18 cellular contexts compared by ENCODE assay signal in the genomic region with DNA sequence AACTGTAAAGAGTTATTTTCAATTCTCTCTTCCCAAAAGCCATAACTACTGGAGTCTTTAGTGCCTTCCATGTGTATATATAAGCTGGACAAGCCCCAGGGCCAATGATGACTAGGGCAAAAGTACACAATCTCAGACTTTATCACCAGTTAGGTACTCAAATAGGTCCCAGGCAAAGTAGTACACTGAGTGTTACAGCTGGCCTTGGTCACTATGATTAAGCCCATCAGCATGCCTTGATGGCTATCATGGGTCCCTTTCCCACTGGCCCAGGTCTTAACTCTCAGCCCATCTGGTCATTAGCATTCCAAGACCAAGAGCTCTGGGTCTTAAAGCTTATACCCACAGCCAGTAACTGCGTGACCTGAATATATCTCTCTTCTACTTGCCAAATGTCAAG.
DNase-seq lines count a peak whose midpoint lies in the region; ATAC-seq, FAIRE-seq and TF ChIP-seq lines count a peak whose summit lies in the region.
"Had no signal": no experiment of that assay in that cellular context is flagged by ENCODE, and none has a peak within 500 bp of the region (broad histone marks: within the 10 kb centered on the region; RNA-seq: fewer than 3 reads in every experiment).

No MANE protein-coding gene starts in this region.

- DNase-seq in mammary epithelial cell (peak; percentile 20), MCF 10A (ENCODE audit: unreplicated experiment) (no peak), astrocyte (ENCODE audit: low read depth) (peak; percentile 86), iris pigment epithelial cell (ENCODE audit: low read depth) (peak; percentile 55), transverse colon (peak; percentile 32)
- no peak for DNase-seq in activated CD4-positive, alpha-beta T cell treated with anti-CD3 and anti-CD28 coated beads, Interleukin-2, amount 10 ng/mL, durations not matched to agents 7 days and 5 days
- no peak for DNase-seq in stimulated activated CD4-positive, alpha-beta T cell treated with anti-CD3 and anti-CD28 coated beads, Interleukin-12 subunit alpha, Interleukin-12 subunit beta, amount 100 ng/mL, for 4 hours
- DNase-seq: activated CD8-positive, alpha-beta memory T cell treated with anti-CD3 and anti-CD28 coated beads for 24 hours; activated gamma-delta T cell treated with Interleukin-2 at 50 U/mL for 16 hours; hippocampal formation; lower lobe of right lung; NCI-H1436 treated with DMSO at 0.1 percent for 48 hours; NCI-H510A treated with DMSO at 0.1 percent for 48 hours; pancreas had no signal

- no peak for FAIRE-seq in astrocyte (lab: Jason Lieb, UNC)
- FAIRE-seq: A204.1, pancreas had no signal

- H3K36me3 Mint-ChIP-seq in MCF 10A (ENCODE audit: insufficient read depth, unreplicated experiment) = no peaks in the 10 kb centered on the region
- peaks cover 6% of the 10 kb centered on the region for H3K36me3 Mint-ChIP-seq in astrocyte (ENCODE audit: low read depth, unreplicated experiment)
- H3K36me3 Mint-ChIP-seq in activated CD4-positive, alpha-beta T cell treated with anti-CD3 and anti-CD28 coated beads, Interleukin-2, amount 10 ng/mL, durations not matched to agents 7 days and 5 days (ENCODE audit: low read depth) = no peaks in the 10 kb centered on the region

- H3K27ac Mint-ChIP-seq in MCF 10A (ENCODE audit: low read depth, unreplicated experiment) (no peak overlapping the region), astrocyte (ENCODE audit: unreplicated experiment) (peak overlapping the region; percentile 73)
- H3K27ac Mint-ChIP-seq in activated CD4-positive, alpha-beta T cell treated with anti-CD3 and anti-CD28 coated beads, Interleukin-2, amount 10 ng/mL, durations not matched to agents 7 days and 5 days = no peak overlapping the region

- H3K4me3 ChIP-seq in mammary epithelial cell (replicated peaks in 1 of 3; ENCODE audit: insufficient read depth in 1 of 3, low read depth in 2 of 3, low read length in 3 of 3) (no peak overlapping the region), astrocyte (ENCODE audit: insufficient read depth, low read depth, low read length) (no peak overlapping the region), transverse colon (no peak overlapping the region)
- H3K4me3 ChIP-seq: lower lobe of right lung, pancreas, suprapubic skin had no signal

- H3K9me3 ChIP-seq in mammary epithelial cell (replicated peaks; ENCODE audit: insufficient read depth, low read length) = no peaks in the 10 kb centered on the region
- no peaks in the 10 kb centered on the region for H3K9me3 ChIP-seq in astrocyte (ENCODE audit: insufficient read depth, low read depth, low read length)
- no peaks in the 10 kb centered on the region for H3K9me3 ChIP-seq in transverse colon
- H3K9me3 ChIP-seq: lower lobe of right lung, pancreas, suprapubic skin had no signal

- TF ChIP-seq CTCF in mammary epithelial cell (conservative IDR thresholded peaks at IDR 0.05 in 1 of 2, IDR thresholded peaks at IDR 0.05 in 1 of 2; ENCODE audit: extremely low read depth in 1 of 2, insufficient read depth in 1 of 2, low read depth in 1 of 2, low read length in 2 of 2) (no peak), MCF 10A (IDR thresholded peaks at IDR 0.05; ENCODE audit: unreplicated experiment) (no peak), astrocyte (IDR thresholded peaks at IDR 0.05; ENCODE audit: insufficient read depth, low read depth, low read length) (no peak), transverse colon (IDR thresholded peaks at IDR 0.05) (no peak)

- TF ChIP-seq EP300 in transverse colon (IDR thresholded peaks at IDR 0.05; ENCODE audit: low read depth) = no peak

- no TSS peak for BruUV-seq in mammary epithelial cell (replicated peaks; lab: Mats Ljungman, UMichigan)
- BruUV-seq in MCF 10A (replicated peaks; lab: Mats Ljungman, UMichigan) = no TSS peak

- H3K4me1 ChIP-seq in mammary epithelial cell (ENCODE audit: insufficient read depth, low read length) (peaks cover 11% of the 10 kb centered on the region), astrocyte (ENCODE audit: insufficient read depth, low read length) (peaks cover 21% of the 10 kb centered on the region), transverse colon (peaks cover 6 to 31% (median 21%) of the 10 kb centered on the region in 4 donors)
- H3K4me1 ChIP-seq: lower lobe of right lung, pancreas had no signal

- peaks cover 6% of the 10 kb centered on the region for H3K4me1 Mint-ChIP-seq in MCF 10A (ENCODE audit: insufficient read depth, unreplicated experiment)
- peaks cover 34% of the 10 kb centered on the region for H3K4me1 Mint-ChIP-seq in astrocyte (ENCODE audit: low read depth, unreplicated experiment)
- H3K4me1 Mint-ChIP-seq in activated CD4-positive, alpha-beta T cell treated with anti-CD3 and anti-CD28 coated beads, Interleukin-2, amount 10 ng/mL, durations not matched to agents 7 days and 5 days = peaks cover 3% of the 10 kb centered on the region

- H3K27me3 ChIP-seq in mammary epithelial cell (ENCODE audit: insufficient read depth, low read length) = no peaks in the 10 kb centered on the region
- H3K27me3 ChIP-seq in astrocyte (ENCODE audit: insufficient read depth, low read length) = no peaks in the 10 kb centered on the region
- no peaks in the 10 kb centered on the region for H3K27me3 ChIP-seq in transverse colon
- H3K27me3 ChIP-seq: pancreas, suprapubic skin had no signal

- intact Hi-C loops in mammary epithelial cell (cut with micrococcal nuclease) = no loop called here
- intact Hi-C loops in MCF 10A (cut with micrococcal nuclease) = no loop called here
- intact Hi-C loops in transverse colon (cut with DNase I; ENCODE audit: low total_unique reads) = no loop called here

- H3K9me3 Mint-ChIP-seq in MCF 10A (ENCODE audit: unreplicated experiment) = no peaks in the 10 kb centered on the region
- H3K9me3 Mint-ChIP-seq in astrocyte (ENCODE audit: unreplicated experiment) = peaks cover 2% of the 10 kb centered on the region
- no peaks in the 10 kb centered on the region for H3K9me3 Mint-ChIP-seq in activated CD4-positive, alpha-beta T cell treated with anti-CD3 and anti-CD28 coated beads, Interleukin-2, amount 10 ng/mL, durations not matched to agents 7 days and 5 days

- 93% methylated on average over 1 of the region's 1 CpG for WGBS in mammary epithelial cell (ENCODE audit: low coverage, missing lambda C conversion rate)
- WGBS in transverse colon (ENCODE audit: low coverage in 1 of 2), 2 donors = 83 to 96% methylated on average over 1 of the region's 1 CpG

- CTCF ChIA-PET in mammary epithelial cell (lab: Charles Lee; ENCODE audit: low non-redundant PET) (no interaction called here), MCF 10A (lab: Yijun Ruan, JAX) (interaction anchor here (0.9 to 7.4 kb wide), 5 partner anchors 12 to 156 kb away, joined by 5 to 228 read pairs (median 7); no protein-coding TSS in a partner anchor)
- CTCF ChIA-PET in activated CD4-positive, alpha-beta T cell treated with anti-CD3 and anti-CD28 coated beads, Interleukin-2, amount 10 ng/mL, durations not matched to agents 7 days and 5 days (lab: Charles Lee) = interaction anchor here (0.7 to 1.2 kb wide), 2 partner anchors 23 to 157 kb away, joined by 3 read pairs; no protein-coding TSS in a partner anchor

- dilution Hi-C loops in mammary epithelial cell (cut with HindIII; ENCODE audit: low sequenced_read_pairs) = loop anchor here (5.0 kb wide), 1 partner anchor 61 kb away; no protein-coding TSS in a partner anchor

- H3K36me3 ChIP-seq in mammary epithelial cell (ENCODE audit: insufficient read depth, low read length) (no peaks in the 10 kb centered on the region), astrocyte (ENCODE audit: insufficient read depth, low read length) (peaks cover 2% of the 10 kb centered on the region), transverse colon (no peaks in the 10 kb centered on the region)
- H3K36me3 ChIP-seq: lower lobe of right lung, pancreas, suprapubic skin had no signal

- H2AFZ ChIP-seq in mammary epithelial cell (ENCODE audit: low read depth, low read length) (no peak overlapping the region), astrocyte (ENCODE audit: low read depth, low read length) (no peak overlapping the region)

- H3K9ac ChIP-seq in mammary epithelial cell (ENCODE audit: insufficient read depth, low read length) = no peak overlapping the region
- peak overlapping the region; percentile 33 for H3K9ac ChIP-seq in astrocyte (ENCODE audit: low read length)

- in situ Hi-C loops in mammary epithelial cell (cut with MboI; ENCODE audit: low sequenced_read_pairs in 2 of 2) = loop anchor here in 1 of 2 donors (5.0 to 25.0 kb wide), 3 partner anchors 54 to 296 kb away; a partner anchor contains a TSS
- in situ Hi-C loops in transverse colon (cut with MboI; ENCODE audit: low pct_ligation_motif_present in 1 of 4, low pct_unique_long_range_greater_than_20kb in 1 of 4, low sequenced_read_pairs in 3 of 4) = loop anchor here in 1 of 4 donors (10.0 kb wide), 1 partner anchor 94 kb away; no protein-coding TSS in a partner anchor

- H3K4me3 Mint-ChIP-seq in MCF 10A (ENCODE audit: unreplicated experiment) (no peak overlapping the region), astrocyte (ENCODE audit: unreplicated experiment) (no peak overlapping the region)
- H3K4me3 Mint-ChIP-seq in activated CD4-positive, alpha-beta T cell treated with anti-CD3 and anti-CD28 coated beads, Interleukin-2, amount 10 ng/mL, durations not matched to agents 7 days and 5 days = no peak overlapping the region

- ATAC-seq in HG02588 (IDR thresholded peaks at IDR 0.05; ENCODE audit: unreplicated experiment) = no peak
- ATAC-seq: lower lobe of right lung, pancreas had no signal

- H3K27ac ChIP-seq in mammary epithelial cell (ENCODE audit: insufficient read depth, low read depth, low read length) = no peak overlapping the region
- H3K27ac ChIP-seq in astrocyte (ENCODE audit: low read depth, low read length) = peak overlapping the region; percentile 62
- peak overlapping the region; percentile 72 to 79 (median 74) for H3K27ac ChIP-seq in transverse colon
- H3K27ac ChIP-seq: lower lobe of right lung, pancreas, RWPE1, suprapubic skin had no signal

- no peak for TF ChIP-seq POLR2A in transverse colon (IDR thresholded peaks at IDR 0.05)

- H3K4me2 ChIP-seq in mammary epithelial cell (ENCODE audit: insufficient read depth, low read depth, low read length) (no peak overlapping the region), astrocyte (ENCODE audit: low read length) (peak overlapping the region; percentile 19)

- H3K27me3 Mint-ChIP-seq in MCF 10A (ENCODE audit: insufficient read depth, unreplicated experiment) (no peaks in the 10 kb centered on the region), astrocyte (ENCODE audit: low read depth, unreplicated experiment) (no peaks in the 10 kb centered on the region)
- H3K27me3 Mint-ChIP-seq in activated CD4-positive, alpha-beta T cell treated with anti-CD3 and anti-CD28 coated beads, Interleukin-2, amount 10 ng/mL, durations not matched to agents 7 days and 5 days = peaks cover 23% of the 10 kb centered on the region

- POLR2A ChIA-PET in MCF 10A (lab: Yijun Ruan, JAX) = interaction anchor here (0.9 to 1.3 kb wide), 2 partner anchors 10 to 44 kb away, joined by 3 to 5 read pairs; no protein-coding TSS in a partner anchor
- POLR2A ChIA-PET in activated CD4-positive, alpha-beta T cell treated with anti-CD3 and anti-CD28 coated beads, Interleukin-2, amount 10 ng/mL, durations not matched to agents 7 days and 5 days (lab: Charles Lee) = no interaction called here

- no peaks in the 10 kb centered on the region for H4K20me1 ChIP-seq in mammary epithelial cell (ENCODE audit: insufficient read depth, low read length)
- H4K20me1 ChIP-seq in astrocyte (ENCODE audit: insufficient read depth, low read length) = peaks cover 3% of the 10 kb centered on the region

- no peaks in the 10 kb centered on the region for H3K79me2 ChIP-seq in mammary epithelial cell (ENCODE audit: insufficient read depth, low read length)
- H3K79me2 ChIP-seq in astrocyte (ENCODE audit: insufficient read depth, low read length) = peaks cover 11% of the 10 kb centered on the region

Comparison
In these comparisons a context has a peak if more than half of its experiments do, and no peak if none do; other contexts are left out.
1. DNase-seq: peak in mammary epithelial cell (single experiment), astrocyte (single experiment), iris pigment epithelial cell (single experiment) and transverse colon (single experiment); none in MCF 10A (single experiment), activated CD4-positive, alpha-beta T cell treated with anti-CD3 and anti-CD28 coated beads, Interleukin-2, amount 10 ng/mL, durations not matched to agents 7 days and 5 days (single experiment) and stimulated activated CD4-positive, alpha-beta T cell treated with anti-CD3 and anti-CD28 coated beads, Interleukin-12 subunit alpha, Interleukin-12 subunit beta, amount 100 ng/mL, for 4 hours (single experiment).